In the genomic region with DNA sequence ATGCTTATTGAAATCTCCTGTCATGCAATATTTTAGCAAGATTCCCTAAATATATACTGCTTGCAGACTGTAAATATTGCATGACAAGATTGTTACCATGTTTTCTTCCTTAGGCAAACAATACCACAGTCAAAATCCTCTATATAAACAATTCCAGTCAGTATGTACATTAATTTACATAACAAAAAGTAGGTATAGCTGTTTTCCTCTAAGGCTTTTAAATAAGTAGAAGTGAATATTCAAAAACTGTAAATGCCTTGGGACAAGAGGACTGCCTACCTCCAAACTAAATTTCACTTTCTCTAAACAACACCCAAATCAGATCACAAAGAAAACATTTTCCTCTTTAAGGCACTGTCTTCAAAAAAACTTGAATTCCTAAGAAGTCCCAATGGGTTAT, we compare ENCODE assay signal across 33 cellular contexts. TPM values are rescaled to one million over a fixed set of nuclear protein-coding genes. Genes with fewer than 3 reads are reported as not detected.
"Had no signal": no experiment of that assay in that cellular context is flagged by ENCODE, and none has a peak within 500 bp of the region (broad histone marks: within the 10 kb centered on the region; RNA-seq: fewer than 3 reads in every experiment).

No MANE protein-coding gene starts in this region.

- H3K4me3 ChIP-seq: left ventricle myocardium inferior, lung, neural progenitor cell, ovary, right atrium auricular region, right lobe of liver, smooth muscle cell, transverse colon, upper lobe of left lung, vagina had no signal

- H3K36me3 ChIP-seq: left ventricle myocardium inferior, neural progenitor cell, neutrophil, ovary, right atrium auricular region, right lobe of liver, transverse colon, upper lobe of left lung, vagina had no signal

- H3K27me3 ChIP-seq: neural progenitor cell, ovary, right atrium auricular region, right lobe of liver, upper lobe of left lung, vagina had no signal

- H3K36me3 Mint-ChIP-seq: mesothelial cell of epicardium; natural killer cell; neural progenitor cell; stimulated activated memory B cell treated with anti-CD40 and anti-IgM and Interleukin-4, amounts not matched to agents 10 μg/mL and 1 μg/mL and 100 μg/mL, for 72 hours had no signal

- H3K4me1 ChIP-seq: left ventricle myocardium inferior, neural progenitor cell, right atrium auricular region, right lobe of liver, transverse colon, upper lobe of left lung, vagina had no signal

- H3K4me2 ChIP-seq: neural progenitor cell, smooth muscle cell had no signal

- H3K4me1 Mint-ChIP-seq: mesothelial cell of epicardium; naive B cell; natural killer cell; nephron progenitor cell; neural progenitor cell; stimulated activated memory B cell treated with anti-CD40 and anti-IgM and Interleukin-4, amounts not matched to agents 10 μg/mL and 1 μg/mL and 100 μg/mL, for 72 hours; stimulated activated naive CD8-positive, alpha-beta T cell treated with anti-CD3 and anti-CD28 coated beads, Interleukin-15, amount 100 ng/mL, for 72 hours had no signal

- H3K27ac ChIP-seq: left ventricle myocardium inferior, neural progenitor cell, neutrophil, ovary, right atrium auricular region, right lobe of liver, transverse colon, upper lobe of left lung, vagina had no signal

- H3K9ac ChIP-seq: neural progenitor cell had no signal

- DNase-seq: hippocampal formation; islet precursor cell; left ventricle myocardium inferior; mesendoderm; naive B cell; natural killer cell; nephron progenitor cell; occipital lobe; ovary; right lobe of liver; stimulated activated CD4-positive, alpha-beta T cell treated with anti-CD3 and anti-CD28 coated beads, Interleukin-1b, Interleukin-23, amount 100 ng/mL, for 48 hours; stimulated activated CD4-positive, alpha-beta T cell treated with anti-CD3 and anti-CD28 coated beads, Interleukin-2, amount 100 ng/mL, for 48 hours; stimulated activated CD4-positive, alpha-beta T cell treated with anti-CD3 and anti-CD28 coated beads, Interleukin-4, amount 100 ng/mL, for 4 hours; stimulated activated CD8-positive, alpha-beta memory T cell treated with anti-CD3 and anti-CD28 coated beads, Interleukin-4, amount 100 ng/mL, for 48 hours; stimulated activated naive CD4-positive, alpha-beta T cell treated with Interleukin-2 at 50 U/mL for 16 hours; stimulated activated naive CD8-positive, alpha-beta T cell treated with anti-CD3 and anti-CD28 coated beads, Interleukin-15, amount 100 ng/mL, for 72 hours; substantia nigra; transverse colon; upper lobe of left lung had no signal

- ATAC-seq: natural killer cell; right lobe of liver; stimulated activated memory B cell treated with anti-CD40 and anti-IgM and Interleukin-4, amounts not matched to agents 10 μg/mL and 1 μg/mL and 100 μg/mL, for 72 hours; stimulated activated naive CD8-positive, alpha-beta T cell treated with anti-CD3 and anti-CD28 coated beads, Interleukin-15, amount 100 ng/mL, for 72 hours had no signal

- H3K9me3 ChIP-seq: neutrophil, ovary, right atrium auricular region, right lobe of liver, transverse colon, vagina had no signal

- H3K4me3 Mint-ChIP-seq: mesothelial cell of epicardium; naive B cell; natural killer cell; nephron progenitor cell; neural progenitor cell; stimulated activated memory B cell treated with anti-CD40 and anti-IgM and Interleukin-4, amounts not matched to agents 10 μg/mL and 1 μg/mL and 100 μg/mL, for 72 hours; stimulated activated naive CD8-positive, alpha-beta T cell treated with anti-CD3 and anti-CD28 coated beads, Interleukin-15, amount 100 ng/mL, for 72 hours had no signal

- H3K27ac Mint-ChIP-seq: mesothelial cell of epicardium; naive B cell; natural killer cell; nephron progenitor cell; neural progenitor cell; progenitor cell of endocrine pancreas; stimulated activated memory B cell treated with anti-CD40 and anti-IgM and Interleukin-4, amounts not matched to agents 10 μg/mL and 1 μg/mL and 100 μg/mL, for 72 hours; stimulated activated naive CD8-positive, alpha-beta T cell treated with anti-CD3 and anti-CD28 coated beads, Interleukin-15, amount 100 ng/mL, for 72 hours had no signal

- H2AFZ ChIP-seq: neural progenitor cell had no signal

RNA-seq across cellular contexts. Expression of gene FOXD3, which starts 17.3 kb away (rescaled TPM):
- total RNA-seq: kidney epithelial cell, mesothelial cell of epicardium, mononuclear cell, natural killer cell, occipital lobe, progenitor cell of endocrine pancreas, pulmonary artery endothelial cell, renal cortical epithelial cell, smooth muscle cell, temporal lobe, vagina had no signal
- polyA plus RNA-seq: smooth muscle cell had no signal
